8 cellular contexts compared by ENCODE assay signal in the genomic region with DNA sequence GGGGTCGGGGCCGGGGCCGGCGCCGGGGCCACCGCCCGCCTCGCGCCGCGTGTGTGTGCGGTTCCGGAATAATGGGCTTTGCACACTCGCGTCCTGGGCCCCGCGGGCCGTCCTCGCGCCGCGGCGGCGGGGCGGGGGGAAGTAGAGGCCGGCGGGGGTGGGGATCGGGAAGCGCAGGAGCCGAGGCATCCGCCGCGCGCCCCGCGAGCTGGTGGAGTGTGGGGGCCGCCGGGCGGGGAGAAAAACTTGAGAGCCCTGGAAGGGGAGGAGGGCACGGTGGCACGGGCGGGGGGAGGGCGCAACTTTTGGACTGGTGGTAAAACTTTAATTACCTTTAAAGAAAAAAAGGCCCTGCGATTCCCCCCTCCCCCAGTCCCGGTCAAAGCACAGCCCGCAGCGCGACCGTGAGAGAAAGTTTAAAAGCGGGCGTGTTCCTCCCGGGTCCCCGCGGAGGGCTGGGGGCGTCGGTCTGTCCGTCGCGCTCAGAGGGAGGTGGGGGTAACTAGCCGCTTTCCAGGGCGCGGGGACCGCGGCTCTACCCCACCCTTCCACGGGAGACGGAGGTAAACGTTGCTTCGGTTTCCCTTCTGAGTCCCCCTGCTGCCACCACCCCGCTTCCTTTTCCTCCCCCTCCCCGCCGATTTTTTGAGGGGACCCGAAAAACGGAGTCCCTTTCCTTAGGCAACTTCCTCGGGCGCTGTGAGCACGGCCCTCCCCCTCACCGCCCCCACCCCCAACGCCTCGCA. TPM values are rescaled to one million over a fixed set of nuclear protein-coding genes. Genes with fewer than 3 reads are reported as not detected.
DNase-seq lines count a peak whose midpoint lies in the region; ATAC-seq lines count a peak whose summit lies in the region.

No MANE protein-coding gene starts in this region.

- peak overlapping the region; percentile 52 to 62 for H3K9ac ChIP-seq in duodenal mucosa (ENCODE audit: low read depth in 1 of 2, low read length in 2 of 2)

- peak overlapping the region; percentile 99 to 100 (median 99) for H3K4me3 Mint-ChIP-seq in CD4-positive, CD25-positive, alpha-beta regulatory T cell
- peak overlapping the region; percentile 95 for H3K4me3 Mint-ChIP-seq in activated CD4-positive, alpha-beta T cell treated with anti-CD3 and anti-CD28 coated beads, Interleukin-2, amount 10 ng/mL, durations not matched to agents 24 days and 14 days
- peak overlapping the region; percentile 94 for H3K4me3 Mint-ChIP-seq in stimulated activated effector memory CD8-positive, alpha-beta T cell treated with anti-CD3 and anti-CD28 coated beads, Interleukin-12 subunit alpha, Interleukin-12 subunit beta, amount 100 ng/mL, for 72 hours

- no peaks in the 10 kb centered on the region for H3K27me3 ChIP-seq in CD4-positive, CD25-positive, alpha-beta regulatory T cell (ENCODE audit: control insufficient read depth, insufficient read depth, low read length)
- no peaks in the 10 kb centered on the region for H3K27me3 ChIP-seq in duodenal mucosa (ENCODE audit: control insufficient read depth in 1 of 2, insufficient read depth in 2 of 2, low read length in 2 of 2)

- peaks cover 4 to 47% (median 27%) of the 10 kb centered on the region in 4 donors for H3K4me1 Mint-ChIP-seq in CD4-positive, CD25-positive, alpha-beta regulatory T cell
- H3K4me1 Mint-ChIP-seq in activated CD4-positive, alpha-beta T cell treated with anti-CD3 and anti-CD28 coated beads, Interleukin-2, amount 10 ng/mL, durations not matched to agents 24 days and 14 days, result peaks cover 17% of the 10 kb centered on the region
- H3K4me1 Mint-ChIP-seq in stimulated activated effector memory CD8-positive, alpha-beta T cell treated with anti-CD3 and anti-CD28 coated beads, Interleukin-12 subunit alpha, Interleukin-12 subunit beta, amount 100 ng/mL, for 72 hours, result peaks cover 20% of the 10 kb centered on the region

- H3K27ac ChIP-seq in CD4-positive, CD25-positive, alpha-beta regulatory T cell (ENCODE audit: insufficient read depth, low read length, poor library complexity, severe bottlenecking), result peak overlapping the region; percentile 74
- peak overlapping the region; percentile 57 for H3K27ac ChIP-seq in duodenal mucosa (ENCODE audit: low read depth, low read length)

- no peaks in the 10 kb centered on the region for H3K9me3 ChIP-seq in CD4-positive, CD25-positive, alpha-beta regulatory T cell (ENCODE audit: control insufficient read depth in 2 of 2, low read length in 2 of 2)
- no peaks in the 10 kb centered on the region for H3K9me3 ChIP-seq in duodenal mucosa (ENCODE audit: control insufficient read depth in 1 of 2, low read length in 2 of 2)

- H3K9me3 Mint-ChIP-seq in CD4-positive, CD25-positive, alpha-beta regulatory T cell, result no peaks in the 10 kb centered on the region
- peaks cover 4% of the 10 kb centered on the region for H3K9me3 Mint-ChIP-seq in activated CD4-positive, alpha-beta T cell treated with anti-CD3 and anti-CD28 coated beads, Interleukin-2, amount 10 ng/mL, durations not matched to agents 24 days and 14 days
- H3K9me3 Mint-ChIP-seq in stimulated activated effector memory CD8-positive, alpha-beta T cell treated with anti-CD3 and anti-CD28 coated beads, Interleukin-12 subunit alpha, Interleukin-12 subunit beta, amount 100 ng/mL, for 72 hours, result no peaks in the 10 kb centered on the region

- intact Hi-C loops in activated CD4-positive, alpha-beta T cell treated with anti-CD3 and anti-CD28 coated beads, Interleukin-2, amount 10 ng/mL, durations not matched to agents 24 days and 14 days (cut with micrococcal nuclease), result loop anchor here (2.0 to 10.0 kb wide), 4 partner anchors 253 to 495 kb away; no protein-coding TSS in a partner anchor

- peaks cover 16% of the 10 kb centered on the region for H3K4me1 ChIP-seq in CD4-positive, CD25-positive, alpha-beta regulatory T cell (ENCODE audit: control insufficient read depth, insufficient read depth, low read length, poor library complexity, severe bottlenecking)
- peaks cover 4 to 5% of the 10 kb centered on the region in 2 donors for H3K4me1 ChIP-seq in duodenal mucosa (ENCODE audit: control insufficient read depth in 1 of 2, insufficient read depth in 2 of 2, low read length in 2 of 2)

- DNase-seq in CD4-positive, CD25-positive, alpha-beta regulatory T cell, result peak; percentile 44 to 59 (median 52)
- peak; percentile 81 for DNase-seq in activated CD4-positive, alpha-beta T cell treated with anti-CD3 and anti-CD28 coated beads, Interleukin-2, amount 10 ng/mL, durations not matched to agents 24 days and 14 days
- DNase-seq in lung microvascular endothelial cell (ENCODE audit: low read depth in 2 of 2) (peak; percentile 36 to 60), mesenteric fat pad (ENCODE audit: low spot score) (no peak)
- DNase-seq in stimulated activated effector memory CD8-positive, alpha-beta T cell treated with anti-CD3 and anti-CD28 coated beads, Interleukin-12 subunit alpha, Interleukin-12 subunit beta, amount 100 ng/mL, for 72 hours (ENCODE audit: low spot score in 2 of 2), result peak; percentile 28 to 70

- ATAC-seq in CD4-positive, CD25-positive, alpha-beta regulatory T cell (ENCODE audit: low read depth in 2 of 2), result peak; percentile 23 to 28
- peak; percentile 16 for ATAC-seq in HG02885 (IDR thresholded peaks at IDR 0.05; ENCODE audit: poor library complexity, unreplicated experiment)
- peak; percentile 17 for ATAC-seq in stimulated activated effector memory CD8-positive, alpha-beta T cell treated with anti-CD3 and anti-CD28 coated beads, Interleukin-12 subunit alpha, Interleukin-12 subunit beta, amount 100 ng/mL, for 72 hours
- no peak for ATAC-seq in HG02678 (IDR thresholded peaks at IDR 0.05; ENCODE audit: unreplicated experiment)

- peaks cover 19% of the 10 kb centered on the region for H3K36me3 Mint-ChIP-seq in CD4-positive, CD25-positive, alpha-beta regulatory T cell
- peaks cover 24% of the 10 kb centered on the region for H3K36me3 Mint-ChIP-seq in activated CD4-positive, alpha-beta T cell treated with anti-CD3 and anti-CD28 coated beads, Interleukin-2, amount 10 ng/mL, durations not matched to agents 24 days and 14 days (ENCODE audit: low read depth)
- peaks cover 23% of the 10 kb centered on the region for H3K36me3 Mint-ChIP-seq in stimulated activated effector memory CD8-positive, alpha-beta T cell treated with anti-CD3 and anti-CD28 coated beads, Interleukin-12 subunit alpha, Interleukin-12 subunit beta, amount 100 ng/mL, for 72 hours

- peaks cover 5% of the 10 kb centered on the region for H3K36me3 ChIP-seq in CD4-positive, CD25-positive, alpha-beta regulatory T cell (ENCODE audit: control insufficient read depth, insufficient read depth, low read length)
- H3K36me3 ChIP-seq in duodenal mucosa (ENCODE audit: control insufficient read depth in 1 of 2, insufficient read depth in 2 of 2, low read length in 2 of 2), result no peaks in the 10 kb centered on the region

- peaks cover 5% of the 10 kb centered on the region for H3K27me3 Mint-ChIP-seq in CD4-positive, CD25-positive, alpha-beta regulatory T cell
- H3K27me3 Mint-ChIP-seq in activated CD4-positive, alpha-beta T cell treated with anti-CD3 and anti-CD28 coated beads, Interleukin-2, amount 10 ng/mL, durations not matched to agents 24 days and 14 days, result peaks cover 13% of the 10 kb centered on the region

- peak overlapping the region; percentile 93 to 99 (median 98) for H3K27ac Mint-ChIP-seq in CD4-positive, CD25-positive, alpha-beta regulatory T cell
- H3K27ac Mint-ChIP-seq in activated CD4-positive, alpha-beta T cell treated with anti-CD3 and anti-CD28 coated beads, Interleukin-2, amount 10 ng/mL, durations not matched to agents 24 days and 14 days, result peak overlapping the region; percentile 93
- H3K27ac Mint-ChIP-seq in stimulated activated effector memory CD8-positive, alpha-beta T cell treated with anti-CD3 and anti-CD28 coated beads, Interleukin-12 subunit alpha, Interleukin-12 subunit beta, amount 100 ng/mL, for 72 hours, result peak overlapping the region; percentile 92

- H3K4me3 ChIP-seq in CD4-positive, CD25-positive, alpha-beta regulatory T cell (ENCODE audit: low read depth, low read length), result peak overlapping the region; percentile 79
- peak overlapping the region; percentile 75 to 81 for H3K4me3 ChIP-seq in duodenal mucosa (ENCODE audit: low read depth in 1 of 2, low read length in 2 of 2)

RNA-seq across cellular contexts. Expression of a gene that starts 1.9 kb away (rescaled TPM):
- total RNA-seq in CD4-positive, CD25-positive, alpha-beta regulatory T cell, result 66.4 TPM
- polyA plus RNA-seq in CD4-positive, CD25-positive, alpha-beta regulatory T cell, result 10 to 100 TPM in 1 of 4 donors, 1 to 10 TPM in 3; 5.2 to 10.7 (median 6.6) TPM
- 5.4 and 8.1 TPM in 2 replicates for total RNA-seq in activated CD4-positive, alpha-beta T cell treated with anti-CD3 and anti-CD28 coated beads, Interleukin-2, amount 10 ng/mL, durations not matched to agents 24 days and 14 days
- total RNA-seq in lung microvascular endothelial cell (33.9 and 36.8 TPM in 2 replicates), mesenteric fat pad (9.9 TPM)
